8 cellular contexts compared by ENCODE assay signal in genomic region chr20:38460040-38460623, GRCh38. TPM values are rescaled to one million over a fixed set of nuclear protein-coding genes. Genes with fewer than 3 reads are reported as not detected.
DNase-seq lines count a peak whose midpoint lies in the region; ATAC-seq and TF ChIP-seq lines count a peak whose summit lies in the region.

No MANE protein-coding gene starts in this region.

- no peak overlapping the region for H2AFZ ChIP-seq in hepatocyte

- H4K20me1 ChIP-seq in hepatocyte (ENCODE audit: insufficient read depth, poor library complexity, severe bottlenecking) = no peaks in the 10 kb centered on the region

- H3K79me2 ChIP-seq in hepatocyte = no peaks in the 10 kb centered on the region

- peak overlapping the region; percentile 40 for H3K4me2 ChIP-seq in hepatocyte

- ATAC-seq in GM19463 (IDR thresholded peaks at IDR 0.05; ENCODE audit: unreplicated experiment) = no peak

- DNase-seq in M059J (ENCODE audit: low read depth) (peak; percentile 97), SW 1271 (lab: John Stamatoyannopoulos, UW) (peak; percentile 55 to 83), hepatocyte (ENCODE audit: low spot score) (peak; percentile 86), NCI-H1694 (lab: John Stamatoyannopoulos, UW) (no peak), midbrain (lab: John Stamatoyannopoulos, UW) (no peak), epidermal melanocyte (ENCODE audit: insufficient read length, low spot score) (no peak)

- H3K4me3 ChIP-seq in hepatocyte = no peak overlapping the region

- WGBS in hepatocyte (ENCODE audit: low lambda C conversion rate, missing lambda C conversion rate) = 58% methylated on average over 5 of the region's 5 CpGs

- TF ChIP-seq CTCF in C4-2B (conservative IDR thresholded peaks at IDR 0.05) (no peak), hepatocyte (IDR thresholded peaks at IDR 0.05; ENCODE audit: poor library complexity) (no peak)

- H3K4me1 ChIP-seq in hepatocyte (ENCODE audit: insufficient read depth) = no peaks in the 10 kb centered on the region

- H3K9me2 ChIP-seq in hepatocyte (replicated peaks; ENCODE audit: insufficient read depth) = no peaks in the 10 kb centered on the region

- no peaks in the 10 kb centered on the region for H3K9me3 ChIP-seq in hepatocyte (ENCODE audit: low read depth)

- H3K27ac ChIP-seq in C4-2B = peak overlapping the region; percentile 17; the same call in 1 of the 2 replicates
- H3K27ac ChIP-seq in hepatocyte = peak overlapping the region; percentile 49

- H3K27me3 ChIP-seq in hepatocyte = no peaks in the 10 kb centered on the region

- H3K36me3 ChIP-seq in hepatocyte (replicated peaks; ENCODE audit: insufficient read depth, low read depth) = no peaks in the 10 kb centered on the region

RNA-seq across cellular contexts. Expression of gene RALGAPB, which starts 12.5 kb away (rescaled TPM):
- 30.5 and 35.9 TPM in 2 replicates for total RNA-seq in M059J (2014; rRNA removed; shearing (Covaris generic))
- 25.2 and 31.8 TPM in 2 replicates for total RNA-seq in hepatocyte
- 7.5 and 7.7 TPM in 2 replicates for polyA plus RNA-seq in hepatocyte

RNA-seq across cellular contexts. Expression of gene SNHG17, which starts 25.0 kb away (rescaled TPM):
- total RNA-seq in M059J (2014; rRNA removed; shearing (Covaris generic)) = 6.1 and 24.9 TPM in 2 replicates
- 7.5 and 8.5 TPM in 2 replicates for total RNA-seq in hepatocyte
- polyA plus RNA-seq in hepatocyte = 20.1 and 24.3 TPM in 2 replicates

Comparison
In these comparisons a context has a peak if more than half of its experiments do, and no peak if none do; other contexts are left out.
1. DNase-seq: peak in M059J (single experiment), SW 1271 (2 of 2) and hepatocyte (single experiment); none in NCI-H1694 (single experiment), midbrain (single experiment) and epidermal melanocyte (single experiment).